Comparison of ENCODE assay signal across 1 cellular context in the genomic region with DNA sequence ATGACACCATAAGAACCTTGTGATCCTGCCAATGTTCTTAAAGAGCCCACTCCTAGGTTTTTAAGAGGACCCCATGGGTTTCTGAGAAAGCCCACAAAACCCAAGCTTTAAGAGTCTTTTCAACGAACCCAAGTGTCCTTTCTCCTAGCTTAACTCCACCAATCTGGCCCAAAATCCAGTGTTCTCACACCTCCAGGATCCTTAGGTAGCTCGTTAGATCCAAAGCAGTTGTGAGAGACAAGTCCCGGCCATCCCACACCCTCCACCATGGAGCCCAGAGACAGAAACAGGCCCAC.
TF ChIP-seq lines count a peak whose summit lies in the region.

No MANE protein-coding gene starts in this region.

TF ChIP-seq in H1, 55 proteins besides CTCF, POLR2A, EP300 and RAD21:
- TF ChIP-seq RNF2 (IDR thresholded peaks at IDR 0.05; ENCODE audit: borderline replicate concordance, low read depth, low read length, missing control alignments, poor library complexity, severe bottlenecking) (no peak), SAP30 (IDR thresholded peaks at IDR 0.05; ENCODE audit: insufficient read depth, insufficient replicate concordance, low read length) (no peak), SP4 (IDR thresholded peaks at IDR 0.05; ENCODE audit: low read length) (no peak), CHD1 (IDR thresholded peaks at IDR 0.05; ENCODE audit: low read depth, low read length) (no peak), EZH2 (IDR thresholded peaks at IDR 0.05; ENCODE audit: low read depth, low read length, severe bottlenecking) (no peak), JUND (IDR thresholded peaks at IDR 0.05; ENCODE audit: low read length) (no peak), TEAD4 (IDR thresholded peaks at IDR 0.05; ENCODE audit: low read depth, low read length) (no peak), BRCA1 (IDR thresholded peaks at IDR 0.05; ENCODE audit: low read depth, low read length) (no peak), ZNF274 (IDR thresholded peaks at IDR 0.05; ENCODE audit: borderline replicate concordance, extremely low read depth, low read length) (no peak)
- TF ChIP-seq, protein P1, sequence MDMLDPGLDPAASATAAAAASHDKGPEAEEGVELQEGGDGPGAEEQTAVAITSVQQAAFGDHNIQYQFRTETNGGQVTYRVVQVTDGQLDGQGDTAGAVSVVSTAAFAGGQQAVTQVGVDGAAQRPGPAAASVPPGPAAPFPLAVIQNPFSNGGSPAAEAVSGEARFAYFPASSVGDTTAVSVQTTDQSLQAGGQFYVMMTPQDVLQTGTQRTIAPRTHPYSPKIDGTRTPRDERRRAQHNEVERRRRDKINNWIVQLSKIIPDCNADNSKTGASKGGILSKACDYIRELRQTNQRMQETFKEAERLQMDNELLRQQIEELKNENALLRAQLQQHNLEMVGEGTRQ (IDR thresholded peaks at IDR 0.05; ENCODE audit: low read length): no peak
- TF ChIP-seq, protein P2, sequence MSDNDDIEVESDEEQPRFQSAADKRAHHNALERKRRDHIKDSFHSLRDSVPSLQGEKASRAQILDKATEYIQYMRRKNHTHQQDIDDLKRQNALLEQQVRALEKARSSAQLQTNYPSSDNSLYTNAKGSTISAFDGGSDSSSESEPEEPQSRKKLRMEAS (IDR thresholded peaks at IDR 0.05): no peak
TF ChIP-seq in H1: peak in this region for 0.
